15 cellular contexts compared by ENCODE assay signal in genomic region chrX:71550578-71550977, GRCh38.
"Had no signal": no experiment of that assay in that cellular context is flagged by ENCODE, and none has a peak within 500 bp of the region (broad histone marks: within the 10 kb centered on the region; RNA-seq: fewer than 3 reads in every experiment).

No MANE protein-coding gene starts in this region.

- H3K27me3 Mint-ChIP-seq: activated naive CD4-positive, alpha-beta T cell treated with anti-CD3 and anti-CD28 coated beads, Interleukin-2, amount 10 ng/mL, durations not matched to agents 7 days and 5 days; naive B cell had no signal

- H3K9me3 ChIP-seq: esophagus squamous epithelium, stomach, thoracic aorta had no signal

- H3K36me3 Mint-ChIP-seq: naive B cell had no signal

- H3K4me3 Mint-ChIP-seq: activated naive CD4-positive, alpha-beta T cell treated with anti-CD3 and anti-CD28 coated beads, Interleukin-2, amount 10 ng/mL, durations not matched to agents 7 days and 5 days; naive B cell; T-helper 1 cell treated with Interleukin-12 subunit alpha and Interleukin-12 subunit beta and Interleukin-4 antibody, amounts not matched to agents 30 μg/mL and 1 μg/mL, for 36 hours; WTC11 had no signal

- H3K4me3 ChIP-seq: esophagus squamous epithelium, lung, SK-N-MC, stomach, thoracic aorta had no signal

- ATAC-seq: left colon, right cardiac atrium, WTC11 had no signal

- H3K27me3 ChIP-seq: esophagus squamous epithelium, stomach had no signal

- H3K4me1 ChIP-seq: esophagus squamous epithelium had no signal

- DNase-seq: activated CD4-positive, alpha-beta T cell treated with anti-CD3 and anti-CD28 coated beads, Interleukin-2, amount 50 U/mL, for 48 hours; activated naive CD4-positive, alpha-beta T cell treated with anti-CD3 and anti-CD28 coated beads, Interleukin-2, amount 10 ng/mL, durations not matched to agents 7 days and 5 days; esophagus squamous epithelium; foreskin melanocyte; head of caudate nucleus; left colon; naive B cell; right cardiac atrium; stimulated activated CD4-positive, alpha-beta T cell treated with anti-CD3 and anti-CD28 coated beads, Interleukin-1b, Interleukin-23, amount 100 ng/mL, for 48 hours; stomach had no signal

- H3K27ac Mint-ChIP-seq: activated naive CD4-positive, alpha-beta T cell treated with anti-CD3 and anti-CD28 coated beads, Interleukin-2, amount 10 ng/mL, durations not matched to agents 7 days and 5 days; naive B cell; T-helper 1 cell treated with Interleukin-12 subunit alpha and Interleukin-12 subunit beta and Interleukin-4 antibody, amounts not matched to agents 30 μg/mL and 1 μg/mL, for 36 hours; WTC11 had no signal

- H3K27ac ChIP-seq: esophagus squamous epithelium, SK-N-MC, stomach, thoracic aorta had no signal

- H3K9me3 Mint-ChIP-seq: activated naive CD4-positive, alpha-beta T cell treated with anti-CD3 and anti-CD28 coated beads, Interleukin-2, amount 10 ng/mL, durations not matched to agents 7 days and 5 days; naive B cell; T-helper 1 cell treated with Interleukin-12 subunit alpha and Interleukin-12 subunit beta and Interleukin-4 antibody, amounts not matched to agents 30 μg/mL and 1 μg/mL, for 36 hours; WTC11 had no signal
